Comparison of ENCODE assay signal across 8 cellular contexts in genomic region chr1:183024352-183025337, GRCh38. TPM values are rescaled to one million over a fixed set of nuclear protein-coding genes. Genes with fewer than 3 reads are reported as not detected.
A peak's percentile ranks its signal among the peaks of the same experiment; 100 is the strongest.
DNase-seq lines count a peak whose midpoint lies in the region; ATAC-seq and TF ChIP-seq lines count a peak whose summit lies in the region.

No MANE protein-coding gene starts in this region.

- H3K9ac ChIP-seq in mucosa of rectum (ENCODE audit: low read depth in 1 of 2, low read length in 2 of 2), result peak overlapping the region; percentile 64 to 79

- H3K27me3 Mint-ChIP-seq in Caco-2 (ENCODE audit: insufficient read depth, unreplicated experiment), result no peaks in the 10 kb centered on the region

- H3K9me3 ChIP-seq in Caco-2 (no peaks in the 10 kb centered on the region), MG63 (no peaks in the 10 kb centered on the region), breast epithelium (no peaks in the 10 kb centered on the region), mucosa of rectum (ENCODE audit: control insufficient read depth in 2 of 2, low read length in 2 of 2) (no peaks in the 10 kb centered on the region)

- H3K27me3 ChIP-seq in Caco-2 (replicated peaks; ENCODE audit: control insufficient read depth, insufficient read depth, low read length), result no peaks in the 10 kb centered on the region
- no peaks in the 10 kb centered on the region for H3K27me3 ChIP-seq in MG63
- H3K27me3 ChIP-seq in breast epithelium, result no peaks in the 10 kb centered on the region
- H3K27me3 ChIP-seq in mucosa of rectum (ENCODE audit: control insufficient read depth in 2 of 2, insufficient read depth in 2 of 2, low read length in 2 of 2), result peaks cover 0 to 10% of the 10 kb centered on the region in 2 donors

- CTCF ChIA-PET in Caco-2 (lab: Charles Lee), result interaction anchor here (1.3 to 1.6 kb wide), 2 partner anchors 55 to 62 kb away, joined by 3 to 16 read pairs; no protein-coding TSS in a partner anchor

- peak overlapping the region; percentile 90 for H3K27ac Mint-ChIP-seq in Caco-2 (ENCODE audit: unreplicated experiment)

- H3K4me1 Mint-ChIP-seq in Caco-2 (ENCODE audit: low read depth, unreplicated experiment), result peaks cover 42% of the 10 kb centered on the region

- BruUV-seq in Caco-2 (replicated peaks; lab: Mats Ljungman, UMichigan), result TSS peak; percentile 48

- H3K4me3 Mint-ChIP-seq in Caco-2 (ENCODE audit: unreplicated experiment), result peak overlapping the region; percentile 97

- H3K36me3 Mint-ChIP-seq in Caco-2 (ENCODE audit: insufficient read depth, unreplicated experiment), result peaks cover 49% of the 10 kb centered on the region

- H3K36me3 ChIP-seq in Caco-2 (ENCODE audit: control insufficient read depth, insufficient read depth, low read length), result no peaks in the 10 kb centered on the region
- peaks cover 21% of the 10 kb centered on the region for H3K36me3 ChIP-seq in MG63
- no peaks in the 10 kb centered on the region for H3K36me3 ChIP-seq in breast epithelium
- no peaks in the 10 kb centered on the region for H3K36me3 ChIP-seq in mucosa of rectum (ENCODE audit: control insufficient read depth in 2 of 2, insufficient read depth in 2 of 2, low read length in 2 of 2)

- DNase-seq in Caco-2 (no peak), MG63 (no peak), breast epithelium (ENCODE audit: low spot score in 2 of 2) (no peak), cerebellum (ENCODE audit: low spot score) (no peak), foreskin melanocyte (no peak), posterior vena cava (ENCODE audit: low spot score) (no peak)

- TF ChIP-seq POLR2A in breast epithelium (IDR thresholded peaks at IDR 0.05), result no peak

- intact Hi-C loops in Caco-2 (cut with micrococcal nuclease; ENCODE audit: unreplicated experiment) (loop anchor here (1.0 kb wide), 3 partner anchors 55 to 162 kb away; partner anchors contain the start of gene LAMC2), breast epithelium (cut with DNase I; ENCODE audit: low total_unique reads) (no loop called here), posterior vena cava (cut with DNase I) (loop anchor here in 1 of 2 donors (5.0 to 10.0 kb wide), 2 partner anchors 60 to 83 kb away; no protein-coding TSS in a partner anchor)

- H3K4me1 ChIP-seq in Caco-2 (peaks cover 53% of the 10 kb centered on the region), breast epithelium (peaks cover 0 to 5% of the 10 kb centered on the region in 2 donors), mucosa of rectum (ENCODE audit: control insufficient read depth in 2 of 2, insufficient read depth in 2 of 2, low read length in 2 of 2) (peaks cover 7 to 11% of the 10 kb centered on the region in 2 donors)

- no peak for TF ChIP-seq CTCF in Caco-2 (IDR thresholded peaks at IDR 0.05; ENCODE audit: insufficient read depth in 1 of 2, low read depth in 1 of 2, low read length in 1 of 2, severe bottlenecking in 1 of 2, unreplicated experiment in 1 of 2)
- TF ChIP-seq CTCF in breast epithelium (IDR thresholded peaks at IDR 0.05), result no peak

- no peaks in the 10 kb centered on the region for H3K9me3 Mint-ChIP-seq in Caco-2 (ENCODE audit: unreplicated experiment)

- POLR2A ChIA-PET in Caco-2 (lab: Charles Lee), result interaction anchor here (1.3 kb wide), 1 partner anchor 58 kb away, joined by 3 read pairs; no protein-coding TSS in a partner anchor

- ATAC-seq in GM21528 (IDR thresholded peaks at IDR 0.05; ENCODE audit: low FRiP score, unreplicated experiment), result no peak

- peak overlapping the region; percentile 99 to 100 for H3K27ac ChIP-seq in breast epithelium
- peak overlapping the region; percentile 80 to 83 for H3K27ac ChIP-seq in mucosa of rectum (ENCODE audit: low read depth in 2 of 2, low read length in 2 of 2)

- H3K4me3 ChIP-seq in Caco-2 (ENCODE audit: low read depth, low read length) (peak overlapping the region; percentile 92), MG63 (peak overlapping the region; percentile 75), breast epithelium (peak overlapping the region; percentile 83 to 94 (median 94)), mucosa of rectum (ENCODE audit: low read length in 2 of 2) (peak overlapping the region; percentile 75 to 86)

RNA-seq across cellular contexts. Expression of gene LAMC1, which starts 1.4 kb away (rescaled TPM):
- total RNA-seq in Caco-2 (2022) (323 and 350 TPM in 2 replicates), breast epithelium (100 to 1,000 TPM; 125 to 679 (median 249) TPM), cerebellum (46.6 TPM), posterior vena cava (100 to 1,000 TPM; 230 to 254 TPM)
- 59.6 and 65.0 TPM in 2 replicates for total RNA-seq in MG63 (2014; rRNA removed; shearing (Covaris generic); ENCODE audit: low replicate concordance)
